In genomic region chr9:93517331-93517730, GRCh38 we compare ENCODE assay signal across 16 cellular contexts.
"Had no signal": no experiment of that assay in that cellular context is flagged by ENCODE, and none has a peak within 500 bp of the region (broad histone marks: within the 10 kb centered on the region; RNA-seq: fewer than 3 reads in every experiment).

No MANE protein-coding gene starts in this region.

- H3K27me3 ChIP-seq: adrenal gland, body of pancreas, gastroesophageal sphincter, left lung, ovary, uterus had no signal

- H3K27me3 Mint-ChIP-seq: activated CD4-positive, alpha-beta T cell treated with anti-CD3 and anti-CD28 coated beads, Interleukin-2, amount 10 ng/mL, durations not matched to agents 7 days and 5 days; dendritic cell treated with granulocyte-macrophage colony-stimulating factor and Interleukin-4, amounts not matched to agents 40 ng/mL and 50 ng/mL, for 4 days had no signal

- H3K9me3 ChIP-seq: adrenal gland, body of pancreas, gastroesophageal sphincter, left lung, ovary, SK-N-SH, uterus had no signal

- H3K9me3 Mint-ChIP-seq: activated CD4-positive, alpha-beta T cell treated with anti-CD3 and anti-CD28 coated beads, Interleukin-2, amount 10 ng/mL, durations not matched to agents 7 days and 5 days; activated naive CD4-positive, alpha-beta T cell treated with anti-CD3 and anti-CD28 coated beads for 36 hours; dendritic cell treated with granulocyte-macrophage colony-stimulating factor and Interleukin-4, amounts not matched to agents 40 ng/mL and 50 ng/mL, for 4 days; nephron progenitor cell had no signal

- ATAC-seq: body of pancreas, gastroesophageal sphincter, left lung had no signal

- H3K4me1 ChIP-seq: body of pancreas, uterus had no signal

- H3K4me3 Mint-ChIP-seq: activated CD4-positive, alpha-beta T cell treated with anti-CD3 and anti-CD28 coated beads, Interleukin-2, amount 10 ng/mL, durations not matched to agents 7 days and 5 days; activated naive CD4-positive, alpha-beta T cell treated with anti-CD3 and anti-CD28 coated beads for 36 hours; dendritic cell treated with granulocyte-macrophage colony-stimulating factor and Interleukin-4, amounts not matched to agents 40 ng/mL and 50 ng/mL, for 4 days; nephron progenitor cell had no signal

- DNase-seq: activated CD4-positive, alpha-beta T cell treated with anti-CD3 and anti-CD28 coated beads, Interleukin-2, amount 10 ng/mL, durations not matched to agents 7 days and 5 days; activated CD4-positive, CD25-positive, alpha-beta regulatory T cell; activated naive CD4-positive, alpha-beta T cell treated with anti-CD3 and anti-CD28 coated beads for 36 hours; adrenal gland; body of pancreas; islet precursor cell; left lung; mesenchymal stem cell; nephron progenitor cell; ovary; SK-N-SH; stimulated activated CD4-positive, alpha-beta T cell treated with anti-CD3 and anti-CD28 coated beads, Interleukin-4, amount 100 ng/mL, for 4 hours; uterus had no signal

- H3K4me2 ChIP-seq: SK-N-SH had no signal

- H3K4me3 ChIP-seq: adrenal gland, body of pancreas, gastroesophageal sphincter, left lung, ovary, skin epidermis, uterus had no signal

- H3K27ac Mint-ChIP-seq: activated CD4-positive, alpha-beta T cell treated with anti-CD3 and anti-CD28 coated beads, Interleukin-2, amount 10 ng/mL, durations not matched to agents 7 days and 5 days; activated naive CD4-positive, alpha-beta T cell treated with anti-CD3 and anti-CD28 coated beads for 36 hours; dendritic cell treated with granulocyte-macrophage colony-stimulating factor and Interleukin-4, amounts not matched to agents 40 ng/mL and 50 ng/mL, for 4 days; nephron progenitor cell had no signal

- H3K27ac ChIP-seq: adrenal gland, body of pancreas, gastroesophageal sphincter, left lung, ovary, skin epidermis, uterus had no signal

- H3K36me3 ChIP-seq: adrenal gland, ovary, uterus had no signal

- H3K9ac ChIP-seq: SK-N-SH had no signal
